Comparison of ENCODE assay signal across 22 cellular contexts in the genomic region with DNA sequence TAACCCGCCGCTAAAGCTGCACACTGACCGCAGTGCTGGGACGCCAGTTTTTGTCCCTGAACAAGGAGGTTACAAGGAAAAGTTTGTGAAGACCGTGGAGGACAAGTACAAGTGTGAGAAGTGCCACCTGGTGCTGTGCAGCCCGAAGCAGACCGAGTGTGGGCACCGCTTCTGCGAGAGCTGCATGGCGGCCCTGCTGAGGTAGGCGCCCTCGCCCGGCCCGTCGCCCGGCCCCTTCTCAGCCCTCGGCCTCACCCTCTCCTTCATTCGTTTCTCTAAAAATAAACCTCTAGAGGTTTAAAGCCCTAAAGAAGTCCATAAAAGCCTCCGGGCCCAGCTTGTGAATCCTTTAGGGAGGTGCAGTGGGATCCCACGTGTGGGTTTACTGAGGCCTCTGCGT. TPM values are rescaled to one million over a fixed set of nuclear protein-coding genes. Genes with fewer than 3 reads are reported as not detected.
"Had no signal": no experiment of that assay in that cellular context is flagged by ENCODE, and none has a peak within 500 bp of the region (broad histone marks: within the 10 kb centered on the region; RNA-seq: fewer than 3 reads in every experiment).

No MANE protein-coding gene starts in this region.

- ATAC-seq: gastroesophageal sphincter; natural killer cell treated with Interleukin-12 subunit alpha and Interleukin-12 subunit beta and Interleukin-15 and Interleukin-18, amount 100 ng/mL, for 72 hours; pancreas had no signal

- H3K36me3 ChIP-seq: breast epithelium, colonic mucosa, pancreas, right atrium auricular region, thoracic aorta had no signal

- H3K9me3 Mint-ChIP-seq: central memory CD8-positive, alpha-beta T cell; natural killer cell treated with Interleukin-12 subunit alpha and Interleukin-12 subunit beta and Interleukin-15 and Interleukin-18, amount 100 ng/mL, for 72 hours; type B pancreatic cell had no signal

- H3K27me3 ChIP-seq: breast epithelium, colonic mucosa, gastroesophageal sphincter, neutrophil, pancreas, right atrium auricular region, spleen, vagina had no signal

- H3K27ac Mint-ChIP-seq: activated naive CD8-positive, alpha-beta T cell; natural killer cell treated with Interleukin-12 subunit alpha and Interleukin-12 subunit beta and Interleukin-15 and Interleukin-18, amount 100 ng/mL, for 72 hours; type B pancreatic cell had no signal

- H3K9me3 ChIP-seq: breast epithelium, colonic mucosa, gastroesophageal sphincter, left ventricle myocardium inferior, neutrophil, pancreas, psoas muscle, right atrium auricular region, thoracic aorta, vagina had no signal

- DNase-seq: activated CD4-positive, alpha-beta T cell treated with anti-CD3 and anti-CD28 coated beads, Interleukin-2, amount 50 U/mL, for 48 hours; amniotic stem cell; colonic mucosa; midbrain; pancreas; psoas muscle; spleen; stimulated activated CD4-positive, alpha-beta T cell treated with anti-CD3 and anti-CD28 coated beads, Interleukin-4, amount 100 ng/mL, for 1 hour; stimulated activated naive CD4-positive, alpha-beta T cell treated with Interleukin-2 at 50 U/mL for 16 hours; T-helper 9 cell had no signal

- H3K27me3 Mint-ChIP-seq: activated naive CD8-positive, alpha-beta T cell; central memory CD8-positive, alpha-beta T cell; natural killer cell treated with Interleukin-12 subunit alpha and Interleukin-12 subunit beta and Interleukin-15 and Interleukin-18, amount 100 ng/mL, for 72 hours; type B pancreatic cell had no signal

- H3K27ac ChIP-seq: breast epithelium, colonic mucosa, epithelial cell of prostate, gastroesophageal sphincter, neutrophil, pancreas, psoas muscle, right atrium auricular region, thoracic aorta, vagina had no signal

- H3K4me1 ChIP-seq: breast epithelium, gastroesophageal sphincter, pancreas, psoas muscle, vagina had no signal

- H3K4me3 Mint-ChIP-seq: activated naive CD8-positive, alpha-beta T cell; central memory CD8-positive, alpha-beta T cell; natural killer cell treated with Interleukin-12 subunit alpha and Interleukin-12 subunit beta and Interleukin-15 and Interleukin-18, amount 100 ng/mL, for 72 hours; type B pancreatic cell had no signal

- H3K4me3 ChIP-seq: breast epithelium, colonic mucosa, gastroesophageal sphincter, left ventricle myocardium inferior, pancreas, psoas muscle, right atrium auricular region, spleen, thoracic aorta, vagina had no signal

RNA-seq across cellular contexts. Expression of a gene that starts 52.2 kb away (rescaled TPM):
- total RNA-seq: left ventricle myocardium inferior, psoas muscle had no signal
